ENCODE assay signal across 1 cellular context in genomic region chr9:99197124-99197630, GRCh38.
TF ChIP-seq lines count a peak whose summit lies in the region.

No MANE protein-coding gene starts in this region.

TF ChIP-seq in GM12878, 131 proteins besides CTCF, POLR2A, EP300 and RAD21 (continued from another document):
- TF ChIP-seq, protein P1, sequence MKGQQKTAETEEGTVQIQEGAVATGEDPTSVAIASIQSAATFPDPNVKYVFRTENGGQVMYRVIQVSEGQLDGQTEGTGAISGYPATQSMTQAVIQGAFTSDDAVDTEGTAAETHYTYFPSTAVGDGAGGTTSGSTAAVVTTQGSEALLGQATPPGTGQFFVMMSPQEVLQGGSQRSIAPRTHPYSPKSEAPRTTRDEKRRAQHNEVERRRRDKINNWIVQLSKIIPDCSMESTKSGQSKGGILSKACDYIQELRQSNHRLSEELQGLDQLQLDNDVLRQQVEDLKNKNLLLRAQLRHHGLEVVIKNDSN (IDR thresholded peaks at IDR 0.05; ENCODE audit: borderline replicate concordance, extremely low read length, insufficient read depth, low read depth, low read length) = no peak
